ENCODE assay signal across 13 cellular contexts in the genomic region with DNA sequence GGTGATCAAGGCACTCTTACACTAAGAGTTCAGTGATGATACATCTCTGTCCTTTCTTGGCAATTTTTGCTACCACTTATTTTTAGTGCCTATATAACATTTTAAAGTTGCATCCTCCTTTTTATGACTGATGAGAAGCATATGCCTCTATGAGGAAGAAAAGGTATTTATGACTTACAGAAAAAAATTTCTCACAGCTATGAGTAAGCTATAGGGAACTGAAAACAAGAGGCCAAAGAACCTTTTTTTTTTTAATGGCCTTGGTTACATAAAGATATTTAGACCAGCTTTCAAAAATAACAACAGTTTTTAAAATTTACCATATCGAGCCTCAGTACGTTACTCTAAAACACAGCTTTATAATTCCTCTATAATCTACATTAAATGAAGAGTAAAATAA. TPM values are rescaled to one million over a fixed set of nuclear protein-coding genes. Genes with fewer than 3 reads are reported as not detected.
A peak's percentile ranks its signal among the peaks of the same experiment; 100 is the strongest.
DNase-seq lines count a peak whose midpoint lies in the region; ATAC-seq, FAIRE-seq and TF ChIP-seq lines count a peak whose summit lies in the region.
"Had no signal": no experiment of that assay in that cellular context is flagged by ENCODE, and none has a peak within 500 bp of the region (broad histone marks: within the 10 kb centered on the region; RNA-seq: fewer than 3 reads in every experiment).

No MANE protein-coding gene starts in this region.

- no peak overlapping the region for H3K9ac ChIP-seq in HepG2 (ENCODE audit: insufficient read depth, low read depth, low read length)

- TF ChIP-seq RAD21 in HepG2 (CRISPR knock-in tag; IDR thresholded peaks at IDR 0.05): no peak

- no peaks in the 10 kb centered on the region for H3K79me2 ChIP-seq in HepG2 (ENCODE audit: insufficient read depth, low read length)

- DNase-seq in ELR (ENCODE audit: low read depth) (peak; percentile 32), HuH-7.5 (ENCODE audit: low spot score) (no peak), HepG2 (ENCODE audit: low spot score) (no peak), small intestine (no peak)
- DNase-seq in activated CD8-positive, alpha-beta memory T cell treated with anti-CD3 and anti-CD28 coated beads, Interleukin-2, amount 50 U/mL, for 4 hours: no peak
- DNase-seq: activated CD8-positive, alpha-beta memory T cell treated with anti-CD3 and anti-CD28 coated beads, Interleukin-2, amount 50 U/mL, for 48 hours; body of pancreas; esophagus squamous epithelium; kidney; occipital lobe had no signal

- 98% methylated on average over 2 of the region's 2 CpGs for WGBS in HepG2 (ENCODE audit: low lambda C conversion rate)
- 88 to 96% (median 96%) methylated on average over 2 of the region's 2 CpGs for WGBS in small intestine, 3 donors

- no peaks in the 10 kb centered on the region for H3K9me3 ChIP-seq in HepG2 (ENCODE audit: low read length)
- no peaks in the 10 kb centered on the region for H3K9me3 ChIP-seq in small intestine (ENCODE audit: control insufficient read depth, low read depth)
- H3K9me3 ChIP-seq: body of pancreas, esophagus squamous epithelium had no signal

- H3K4me3 ChIP-seq in HepG2 (replicated peaks in 1 of 3; ENCODE audit: insufficient read depth in 1 of 3, low read depth in 2 of 3, low read length in 3 of 3): no peak overlapping the region
- H3K4me3 ChIP-seq in small intestine (ENCODE audit: low read depth in 1 of 2, low read length in 2 of 2): no peak overlapping the region
- H3K4me3 ChIP-seq: body of pancreas, esophagus squamous epithelium had no signal

- no peak overlapping the region for H3K4me2 ChIP-seq in HepG2 (ENCODE audit: low read depth, low read length)

- no peak for TF ChIP-seq POLR2A in HepG2 (IDR thresholded peaks at IDR 0.05; ENCODE audit: insufficient read depth in 1 of 2, low read depth in 2 of 2, low read length in 2 of 2)

- no TSS peak for BruUV-seq in HepG2 (replicated peaks; lab: Mats Ljungman, UMichigan)

- no peak for TF ChIP-seq EP300 in HepG2 (IDR thresholded peaks at IDR 0.05; ENCODE audit: low read depth in 2 of 2, low read length in 2 of 2)
- TF ChIP-seq EP300 in HepG2 (CRISPR knock-in tag; IDR thresholded peaks at IDR 0.05; ENCODE audit: borderline replicate concordance): no peak

- intact Hi-C loops in HepG2 (cut with micrococcal nuclease; ENCODE audit: unreplicated experiment): no loop called here

- no peak overlapping the region for H2AFZ ChIP-seq in HepG2 (ENCODE audit: low read length)

- H3K36me3 ChIP-seq in HepG2 (replicated peaks in 1 of 2; ENCODE audit: control insufficient read depth in 1 of 2, insufficient read depth in 2 of 2, low read length in 2 of 2) (peaks cover 0 to 1% of the 10 kb centered on the region in 2 experiments; a peak in 1 of 5 replicates), small intestine (ENCODE audit: control insufficient read depth in 2 of 2, insufficient read depth in 2 of 2, low read length in 2 of 2) (no peaks in the 10 kb centered on the region)

- in situ Hi-C loops in HepG2 (cut with HindIII; ENCODE audit: extremely low pct_ligation_motif_present, low pct_unique_long_range_greater_than_20kb): no loop called here

- TF ChIP-seq CTCF in HepG2 (CRISPR knock-in tag; IDR thresholded peaks at IDR 0.05): no peak

- POLR2A ChIA-PET in HepG2 (lab: Yijun Ruan, JAX): no interaction called here

- H4K20me1 ChIP-seq in HepG2 (ENCODE audit: insufficient read depth, low read length): no peaks in the 10 kb centered on the region

- CTCF ChIA-PET in HepG2 (lab: Yijun Ruan, JAX; ENCODE audit: low intra/inter-chr PET ratio, low total read pairs): no interaction called here

- FAIRE-seq in HepG2 (lab: Jason Lieb, UNC): no peak
- no peak for FAIRE-seq in small intestine (lab: Jason Lieb, UNC)
- FAIRE-seq: kidney had no signal

- H3K27me3 ChIP-seq in HepG2 (ENCODE audit: control insufficient read depth in 1 of 2, insufficient read depth in 2 of 2, low read length in 2 of 2) (no peaks in the 10 kb centered on the region), small intestine (ENCODE audit: control insufficient read depth in 2 of 2, insufficient read depth in 2 of 2, low read length in 2 of 2) (no peaks in the 10 kb centered on the region)
- H3K27me3 ChIP-seq: body of pancreas, esophagus squamous epithelium had no signal

- peak; percentile 65 for ATAC-seq in GM19397 (IDR thresholded peaks at IDR 0.05; ENCODE audit: unreplicated experiment)
- ATAC-seq in HG02852 (IDR thresholded peaks at IDR 0.05; ENCODE audit: unreplicated experiment): peak; percentile 94
- peak; percentile 83 for ATAC-seq in HG03575 (IDR thresholded peaks at IDR 0.05; ENCODE audit: extremely low read depth, insufficient number of reproducible peaks, low FRiP score, unreplicated experiment)
- ATAC-seq in HepG2: no peak
- ATAC-seq: body of pancreas had no signal

- H3K27ac ChIP-seq in HepG2 (ENCODE audit: extremely low read length, insufficient read depth, low read length) (no peak overlapping the region), small intestine (ENCODE audit: low read depth in 1 of 2, low read length in 1 of 2) (no peak overlapping the region)
- H3K27ac ChIP-seq: body of pancreas, esophagus squamous epithelium had no signal

- H3K4me1 ChIP-seq in HepG2 (ENCODE audit: insufficient read depth, low read length) (no peaks in the 10 kb centered on the region), small intestine (ENCODE audit: control insufficient read depth in 2 of 2, insufficient read depth in 1 of 2, low read depth in 1 of 2, low read length in 1 of 2) (no peaks in the 10 kb centered on the region)
- H3K4me1 ChIP-seq: body of pancreas, esophagus squamous epithelium had no signal

TF ChIP-seq in HepG2, 621 proteins besides CTCF, POLR2A, EP300 and RAD21 (continues in another document):
- TF ChIP-seq ZNF569 (CRISPR knock-in tag; IDR thresholded peaks at IDR 0.05; ENCODE audit: borderline replicate concordance): no peak

RNA-seq across cellular contexts. Expression of a gene that starts 21.3 kb away (rescaled TPM):
- 12.9 and 13.5 TPM in 2 replicates for total RNA-seq in HepG2 (2016; rRNA removed; fragmentation: Illumina TruSeq; extraction: Trizol)
- 4.3 and 8.4 TPM in 2 replicates for total RNA-seq in HepG2 (2016; cell fraction: cytosol; rRNA removed; fragmentation: Illumina TruSeq; extraction: Trizol; ENCODE audit: low read depth)
- 12.8 and 17.3 TPM in 2 replicates for total RNA-seq in HepG2 (2016; cell fraction: insoluble cytoplasmic fraction; rRNA removed; fragmentation: Illumina TruSeq; extraction: Trizol)
- 7.6 and 8.4 TPM in 2 replicates for total RNA-seq in HepG2 (2016; cell fraction: membrane; rRNA removed; fragmentation: Illumina TruSeq; extraction: Trizol)
- total RNA-seq in HepG2 (2016; cell fraction: nucleus; rRNA removed; fragmentation: Illumina TruSeq; extraction: Trizol): 41.7 and 43.4 TPM in 2 replicates
- polyA plus RNA-seq in HepG2 (2011; rRNA removed): 20.1 and 26.4 TPM in 2 replicates
- polyA plus RNA-seq in HepG2 (2011; cell fraction: cytosol; rRNA removed): 9.4 and 12.2 TPM in 2 replicates
- polyA plus RNA-seq in HepG2 (2011; cell fraction: nucleus; rRNA removed): 15.7 and 19.1 TPM in 2 replicates
- polyA plus RNA-seq in HepG2 (2012): 10.0 and 12.1 TPM in 2 replicates
- polyA plus RNA-seq in HepG2 (2016; cell fraction: cytosol; fragmentation: Illumina TruSeq; extraction: Trizol; ENCODE audit: low read depth): 5.8 and 8.9 TPM in 2 replicates
- polyA plus RNA-seq in HepG2 (2016; cell fraction: insoluble cytoplasmic fraction; fragmentation: Illumina TruSeq; extraction: Trizol; ENCODE audit: low read depth): 11.2 and 12.1 TPM in 2 replicates
- 11.3 and 14.5 TPM in 2 replicates for polyA plus RNA-seq in HepG2 (2016; cell fraction: membrane; fragmentation: Illumina TruSeq; extraction: Trizol; ENCODE audit: low read depth)
- polyA plus RNA-seq in HepG2 (2016; cell fraction: nucleus; fragmentation: Illumina TruSeq; extraction: Trizol; ENCODE audit: insufficient read depth, low read depth): 15.6 and 19.3 TPM in 2 replicates
- polyA minus RNA-seq in HepG2 (2011; rRNA and poly(A)+ RNA removed; ENCODE audit: low replicate concordance): 76.1 and 285 TPM in 2 replicates
- 16.7 and 35.9 TPM in 2 replicates for polyA minus RNA-seq in HepG2 (2011; cell fraction: cytosol; rRNA and poly(A)+ RNA removed)
- 211 and 318 TPM in 2 replicates for polyA minus RNA-seq in HepG2 (2011; cell fraction: nucleus; rRNA and poly(A)+ RNA removed)
- 1 to 10 TPM; 2.7 to 6.2 (median 3.1) TPM for polyA plus RNA-seq in small intestine

RNA-seq across cellular contexts. Expression of a gene that starts 21.7 kb away (rescaled TPM):
- 84.8 and 135 TPM in 2 replicates for total RNA-seq in HepG2 (2016; rRNA removed; fragmentation: Illumina TruSeq; extraction: Trizol)
- 78.0 and 80.0 TPM in 2 replicates for total RNA-seq in HepG2 (2016; cell fraction: cytosol; rRNA removed; fragmentation: Illumina TruSeq; extraction: Trizol; ENCODE audit: low read depth)
- total RNA-seq in HepG2 (2016; cell fraction: insoluble cytoplasmic fraction; rRNA removed; fragmentation: Illumina TruSeq; extraction: Trizol): 78.3 and 142 TPM in 2 replicates
- 42.7 and 44.3 TPM in 2 replicates for total RNA-seq in HepG2 (2016; cell fraction: membrane; rRNA removed; fragmentation: Illumina TruSeq; extraction: Trizol)
- total RNA-seq in HepG2 (2016; cell fraction: nucleus; rRNA removed; fragmentation: Illumina TruSeq; extraction: Trizol): 69.9 and 72.4 TPM in 2 replicates
- polyA plus RNA-seq in HepG2 (2011; rRNA removed) (26.4 and 28.6 TPM in 2 replicates), small intestine (10 to 100 TPM; 10.1 to 16.0 (median 11.1) TPM)
- polyA plus RNA-seq in HepG2 (2011; cell fraction: cytosol; rRNA removed): 19.7 and 32.1 TPM in 2 replicates
- polyA plus RNA-seq in HepG2 (2011; cell fraction: nucleus; rRNA removed): 18.3 and 19.1 TPM in 2 replicates
- 33.2 and 53.6 TPM in 2 replicates for polyA plus RNA-seq in HepG2 (2012)
- 11.5 and 11.9 TPM in 2 replicates for polyA plus RNA-seq in HepG2 (2016; cell fraction: cytosol; fragmentation: Illumina TruSeq; extraction: Trizol; ENCODE audit: low read depth)
- 103 and 106 TPM in 2 replicates for polyA plus RNA-seq in HepG2 (2016; cell fraction: insoluble cytoplasmic fraction; fragmentation: Illumina TruSeq; extraction: Trizol; ENCODE audit: low read depth)
- 13.1 and 13.3 TPM in 2 replicates for polyA plus RNA-seq in HepG2 (2016; cell fraction: membrane; fragmentation: Illumina TruSeq; extraction: Trizol; ENCODE audit: low read depth)
- 46.6 and 57.0 TPM in 2 replicates for polyA plus RNA-seq in HepG2 (2016; cell fraction: nucleus; fragmentation: Illumina TruSeq; extraction: Trizol; ENCODE audit: insufficient read depth, low read depth)
- 16.1 and 20.2 TPM in 2 replicates for polyA minus RNA-seq in HepG2 (2011; rRNA and poly(A)+ RNA removed; ENCODE audit: low replicate concordance)
- 34.1 and 44.2 TPM in 2 replicates for polyA minus RNA-seq in HepG2 (2011; cell fraction: cytosol; rRNA and poly(A)+ RNA removed)
- 145 and 169 TPM in 2 replicates for polyA minus RNA-seq in HepG2 (2011; cell fraction: nucleus; rRNA and poly(A)+ RNA removed)
